ENCODE assay signal across 8 cellular contexts in genomic region chr2:96868555-96869280, GRCh38. TPM values are rescaled to one million over a fixed set of nuclear protein-coding genes. Genes with fewer than 3 reads are reported as not detected.
A peak's percentile ranks its signal among the peaks of the same experiment; 100 is the strongest.
DNase-seq lines count a peak whose midpoint lies in the region; ATAC-seq and TF ChIP-seq lines count a peak whose summit lies in the region.

No MANE protein-coding gene starts in this region.

- peak; percentile 53 for ATAC-seq in GM18498 (IDR thresholded peaks at IDR 0.05; ENCODE audit: unreplicated experiment)

- TF ChIP-seq CTCF in AG04450 (IDR thresholded peaks at IDR 0.05; ENCODE audit: low read depth, low read length) (peak; percentile 58), OCI-LY7 (conservative IDR thresholded peaks at IDR 0.05; ENCODE audit: low read length) (peak; percentile 75), fibroblast of villous mesenchyme (IDR thresholded peaks at IDR 0.05; ENCODE audit: insufficient read depth, low read depth, low read length) (peak; percentile 71), nephron (IDR thresholded peaks at IDR 0.05; ENCODE audit: unreplicated experiment in 3 of 3) (peak; percentile 67 to 88 (median 73)), transverse colon (IDR thresholded peaks at IDR 0.05) (peak; percentile 55 to 66 (median 61))

- BruUV-seq in OCI-LY7 (replicated peaks; lab: Mats Ljungman, UMichigan) = no TSS peak

- intact Hi-C loops in OCI-LY7 (cut with micrococcal nuclease; ENCODE audit: unreplicated experiment) (no loop called here), transverse colon (cut with DNase I; ENCODE audit: low total_unique reads) (loop anchor here (1.0 kb wide), 1 partner anchor 39 kb away; no protein-coding TSS in a partner anchor)

- H3K9me3 Mint-ChIP-seq in nephron = no peaks in the 10 kb centered on the region

- peak; percentile 83 for DNase-seq in AG04450 (ENCODE audit: low read depth, low spot score)
- DNase-seq in HK-2 (ENCODE audit: unreplicated experiment) = peak; percentile 89
- DNase-seq in OCI-LY7 (ENCODE audit: low spot score) = no peak
- peak; percentile 33 for DNase-seq in activated gamma-delta T cell treated with anti-CD3 and anti-CD28 coated beads, Interleukin-2, amount 50 U/mL, for 16 hours (ENCODE audit: low read depth)
- peak; percentile 96 for DNase-seq in fibroblast of villous mesenchyme (ENCODE audit: low read depth)
- DNase-seq in transverse colon = peak; percentile 85

- H3K4me3 Mint-ChIP-seq in nephron = peak overlapping the region; percentile 92 to 94 (median 93)

- WGBS in transverse colon (ENCODE audit: low coverage in 1 of 2), 2 donors = 0% methylated on average over 2 of the region's 76 CpGs; no CpG with 5 or more reads in 1 of the 2 donors

- peaks cover 13% of the 10 kb centered on the region for H3K4me1 ChIP-seq in OCI-LY7 (ENCODE audit: insufficient read depth, low read length, poor library complexity, severe bottlenecking)
- H3K4me1 ChIP-seq in transverse colon = peaks cover 24 to 45% (median 39%) of the 10 kb centered on the region in 4 donors

- no peaks in the 10 kb centered on the region for H3K36me3 ChIP-seq in OCI-LY7 (ENCODE audit: insufficient read depth, low read length)
- peaks cover 0 to 16% (median 6%) of the 10 kb centered on the region in 4 donors for H3K36me3 ChIP-seq in transverse colon

- peak overlapping the region; percentile 85 for H3K4me3 ChIP-seq in AG04450 (ENCODE audit: low read depth, low read length)
- peak overlapping the region; percentile 61 for H3K4me3 ChIP-seq in OCI-LY7 (ENCODE audit: low read depth, low read length, poor library complexity, severe bottlenecking)
- H3K4me3 ChIP-seq in fibroblast of villous mesenchyme (ENCODE audit: low read depth, low read length) = peak overlapping the region; percentile 81
- peak overlapping the region; percentile 73 to 79 (median 77) for H3K4me3 ChIP-seq in transverse colon

- no peaks in the 10 kb centered on the region for H3K79me2 ChIP-seq in OCI-LY7 (ENCODE audit: insufficient read depth, low read depth, low read length)

- H3K9me2 ChIP-seq in OCI-LY7 (ENCODE audit: insufficient read depth, low read length) = no peaks in the 10 kb centered on the region

- H3K27me3 Mint-ChIP-seq in nephron (ENCODE audit: low read depth) = peaks cover 4% of the 10 kb centered on the region

- in situ Hi-C loops in transverse colon (cut with MboI; ENCODE audit: low pct_ligation_motif_present in 1 of 4, low pct_unique_long_range_greater_than_20kb in 1 of 4, low sequenced_read_pairs in 3 of 4) = no loop called here

- no peaks in the 10 kb centered on the region for H4K20me1 ChIP-seq in OCI-LY7 (ENCODE audit: insufficient read depth, low read length)

- H2AFZ ChIP-seq in OCI-LY7 (ENCODE audit: low read length) = no peak overlapping the region

- H3K36me3 Mint-ChIP-seq in nephron (ENCODE audit: low read depth) = peaks cover 10% of the 10 kb centered on the region

- TF ChIP-seq POLR2A in transverse colon (IDR thresholded peaks at IDR 0.05) = no peak

- peak overlapping the region; percentile 59 for H3K4me2 ChIP-seq in OCI-LY7 (ENCODE audit: low read length)

- POLR2A ChIA-PET in AG04450 (lab: Yijun Ruan, JAX) (interaction anchor here (0.5 to 2.9 kb wide), 8 partner anchors 8 to 244 kb away, joined by 3 to 42 read pairs (median 4); partner anchors contain the start of genes ANKRD36 and ANKRD39), OCI-LY7 (lab: Charles Lee) (interaction anchor here (0.7 kb wide), 1 partner anchor 27 kb away, joined by 3 read pairs; no protein-coding TSS in a partner anchor)

- peak overlapping the region; percentile 89 to 98 (median 95) for H3K27ac Mint-ChIP-seq in nephron

- CTCF ChIA-PET in AG04450 (lab: Charles Lee) = interaction anchor here (0.6 to 3.4 kb wide), 23 partner anchors 11 to 278 kb away, joined by 3 to 60 read pairs (median 3); partner anchors contain the start of gene ANKRD39
- CTCF ChIA-PET in OCI-LY7 (lab: Charles Lee; ENCODE audit: unreplicated experiment) = no interaction called here

- no peak for TF ChIP-seq EP300 in transverse colon (IDR thresholded peaks at IDR 0.05; ENCODE audit: low read depth)

- peak overlapping the region; percentile 93 for H3K27ac ChIP-seq in AG04450 (ENCODE audit: low read depth, low read length)
- H3K27ac ChIP-seq in OCI-LY7 (ENCODE audit: low read depth, low read length, poor library complexity, severe bottlenecking) = no peak overlapping the region
- peak overlapping the region; percentile 94 to 100 (median 96) for H3K27ac ChIP-seq in transverse colon

- H3K9me3 ChIP-seq in AG04450 (ENCODE audit: control insufficient read depth, insufficient read depth, low read length) (no peaks in the 10 kb centered on the region; the same call in 1 of the 2 replicates), OCI-LY7 (ENCODE audit: low read length) (no peaks in the 10 kb centered on the region), transverse colon (no peaks in the 10 kb centered on the region)

- H3K27me3 ChIP-seq in AG04450 (ENCODE audit: control insufficient read depth, insufficient read depth, low read length) (no peaks in the 10 kb centered on the region), transverse colon (no peaks in the 10 kb centered on the region)

- peaks cover 26% of the 10 kb centered on the region for H3K4me1 Mint-ChIP-seq in nephron

RNA-seq across cellular contexts. Expression of gene SEMA4C, which starts 1.2 kb away (rescaled TPM):
- 16.8 and 21.4 TPM in 2 replicates for polyA plus RNA-seq in AG04450 (2011; rRNA removed)
- polyA minus RNA-seq in AG04450 (2011; rRNA and poly(A)+ RNA removed) = 36.1 and 51.0 TPM in 2 replicates
- total RNA-seq in OCI-LY7 (2014; rRNA removed; shearing (Covaris generic)) = 0.06 TPM in 1 of 2 replicates, not detected in the other
- total RNA-seq in OCI-LY7 (2022) (0.19 TPM in 1 of 2 replicates, not detected in the other), fibroblast of villous mesenchyme (16.4 and 22.5 TPM in 2 replicates), transverse colon (10 to 100 TPM in 3 of 4 donors, 1 to 10 TPM in 1; 3.6 to 23.9 (median 17.4) TPM)

RNA-seq across cellular contexts. Expression of gene ANKRD39, which starts 10.9 kb away (rescaled TPM):
- polyA plus RNA-seq in AG04450 (2011; rRNA removed) = 3.8 and 6.7 TPM in 2 replicates
- polyA minus RNA-seq in AG04450 (2011; rRNA and poly(A)+ RNA removed) = 2.2 and 3.6 TPM in 2 replicates
- total RNA-seq in OCI-LY7 (2014; rRNA removed; shearing (Covaris generic)) = 16.0 and 24.1 TPM in 2 replicates
- total RNA-seq in OCI-LY7 (2022) = 20.7 and 22.2 TPM in 2 replicates
- total RNA-seq in fibroblast of villous mesenchyme = 4.7 and 5.8 TPM in 2 replicates
- 10 to 100 TPM in 3 of 4 donors, 1 to 10 TPM in 1; 9.7 to 55.3 (median 12.7) TPM for total RNA-seq in transverse colon

RNA-seq across cellular contexts. Expression of gene ANKRD23, which starts 24.9 kb away (rescaled TPM):
- 0.46 and 0.81 TPM in 2 replicates for polyA plus RNA-seq in AG04450 (2011; rRNA removed)
- 0.74 and 2.0 TPM in 2 replicates for polyA minus RNA-seq in AG04450 (2011; rRNA and poly(A)+ RNA removed)
- 6.4 and 6.5 TPM in 2 replicates for total RNA-seq in OCI-LY7 (2014; rRNA removed; shearing (Covaris generic))
- 6.7 and 6.9 TPM in 2 replicates for total RNA-seq in OCI-LY7 (2022)
- 1.3 TPM in 2 replicates for total RNA-seq in fibroblast of villous mesenchyme
- total RNA-seq in transverse colon = 10 to 100 TPM in 1 of 4 donors, 1 to 10 TPM in 3; 4.1 to 22.7 (median 7.0) TPM

RNA-seq across cellular contexts. Expression of gene CNNM3, which starts 52.6 kb away (rescaled TPM):
- 5.1 and 7.1 TPM in 2 replicates for polyA plus RNA-seq in AG04450 (2011; rRNA removed)
- polyA minus RNA-seq in AG04450 (2011; rRNA and poly(A)+ RNA removed) = 12.1 and 26.8 TPM in 2 replicates
- 9.1 and 13.5 TPM in 2 replicates for total RNA-seq in OCI-LY7 (2014; rRNA removed; shearing (Covaris generic))
- 18.2 and 18.6 TPM in 2 replicates for total RNA-seq in OCI-LY7 (2022)
- total RNA-seq in fibroblast of villous mesenchyme = 6.4 and 8.6 TPM in 2 replicates
- total RNA-seq in transverse colon = 10 to 100 TPM; 14.2 to 54.3 (median 22.3) TPM
